ENCODE assay signal across 1 cellular context in the genomic region with DNA sequence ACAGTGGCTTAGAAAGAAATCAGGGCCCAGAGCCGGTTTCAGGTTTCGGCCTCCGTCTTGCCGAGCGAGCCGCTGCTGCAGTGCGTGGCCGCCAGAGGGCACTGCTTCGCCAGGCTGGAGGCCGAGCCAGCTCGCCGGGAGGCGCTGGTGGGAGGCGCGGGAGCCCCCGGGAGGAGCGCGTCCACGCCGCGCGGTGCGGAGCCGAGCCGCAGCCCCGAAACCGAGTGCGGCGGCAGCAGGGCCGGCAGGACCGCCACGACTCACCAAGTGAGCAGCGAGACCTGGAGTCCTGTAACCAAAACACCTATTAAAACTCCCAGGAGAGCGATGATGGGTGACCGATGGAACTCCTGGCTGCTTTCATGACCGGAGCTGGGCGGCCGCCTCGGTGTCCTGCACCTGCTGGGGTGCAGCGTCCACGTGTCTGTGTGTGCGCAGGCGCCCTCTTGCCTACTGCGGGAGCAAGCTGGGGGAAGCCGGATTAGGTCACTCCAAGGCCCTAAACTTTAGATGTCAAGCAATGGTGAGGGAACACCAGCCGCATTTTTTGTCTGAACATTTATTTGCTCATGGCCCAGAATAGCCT.
TF ChIP-seq lines count a peak whose summit lies in the region.

No MANE protein-coding gene starts in this region.

TF ChIP-seq in GM12878, 131 proteins besides CTCF, POLR2A, EP300 and RAD21 (continued from another document):
- TF ChIP-seq, protein P1, sequence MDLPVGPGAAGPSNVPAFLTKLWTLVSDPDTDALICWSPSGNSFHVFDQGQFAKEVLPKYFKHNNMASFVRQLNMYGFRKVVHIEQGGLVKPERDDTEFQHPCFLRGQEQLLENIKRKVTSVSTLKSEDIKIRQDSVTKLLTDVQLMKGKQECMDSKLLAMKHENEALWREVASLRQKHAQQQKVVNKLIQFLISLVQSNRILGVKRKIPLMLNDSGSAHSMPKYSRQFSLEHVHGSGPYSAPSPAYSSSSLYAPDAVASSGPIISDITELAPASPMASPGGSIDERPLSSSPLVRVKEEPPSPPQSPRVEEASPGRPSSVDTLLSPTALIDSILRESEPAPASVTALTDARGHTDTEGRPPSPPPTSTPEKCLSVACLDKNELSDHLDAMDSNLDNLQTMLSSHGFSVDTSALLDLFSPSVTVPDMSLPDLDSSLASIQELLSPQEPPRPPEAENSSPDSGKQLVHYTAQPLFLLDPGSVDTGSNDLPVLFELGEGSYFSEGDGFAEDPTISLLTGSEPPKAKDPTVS (IDR thresholded peaks at IDR 0.05; ENCODE audit: low read depth, low read length) = no peak
- TF ChIP-seq, protein P2, sequence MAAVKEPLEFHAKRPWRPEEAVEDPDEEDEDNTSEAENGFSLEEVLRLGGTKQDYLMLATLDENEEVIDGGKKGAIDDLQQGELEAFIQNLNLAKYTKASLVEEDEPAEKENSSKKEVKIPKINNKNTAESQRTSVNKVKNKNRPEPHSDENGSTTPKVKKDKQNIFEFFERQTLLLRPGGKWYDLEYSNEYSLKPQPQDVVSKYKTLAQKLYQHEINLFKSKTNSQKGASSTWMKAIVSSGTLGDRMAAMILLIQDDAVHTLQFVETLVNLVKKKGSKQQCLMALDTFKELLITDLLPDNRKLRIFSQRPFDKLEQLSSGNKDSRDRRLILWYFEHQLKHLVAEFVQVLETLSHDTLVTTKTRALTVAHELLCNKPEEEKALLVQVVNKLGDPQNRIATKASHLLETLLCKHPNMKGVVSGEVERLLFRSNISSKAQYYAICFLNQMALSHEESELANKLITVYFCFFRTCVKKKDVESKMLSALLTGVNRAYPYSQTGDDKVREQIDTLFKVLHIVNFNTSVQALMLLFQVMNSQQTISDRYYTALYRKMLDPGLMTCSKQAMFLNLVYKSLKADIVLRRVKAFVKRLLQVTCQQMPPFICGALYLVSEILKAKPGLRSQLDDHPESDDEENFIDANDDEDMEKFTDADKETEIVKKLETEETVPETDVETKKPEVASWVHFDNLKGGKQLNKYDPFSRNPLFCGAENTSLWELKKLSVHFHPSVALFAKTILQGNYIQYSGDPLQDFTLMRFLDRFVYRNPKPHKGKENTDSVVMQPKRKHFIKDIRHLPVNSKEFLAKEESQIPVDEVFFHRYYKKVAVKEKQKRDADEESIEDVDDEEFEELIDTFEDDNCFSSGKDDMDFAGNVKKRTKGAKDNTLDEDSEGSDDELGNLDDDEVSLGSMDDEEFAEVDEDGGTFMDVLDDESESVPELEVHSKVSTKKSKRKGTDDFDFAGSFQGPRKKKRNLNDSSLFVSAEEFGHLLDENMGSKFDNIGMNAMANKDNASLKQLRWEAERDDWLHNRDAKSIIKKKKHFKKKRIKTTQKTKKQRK (IDR thresholded peaks at IDR 0.05; ENCODE audit: low read depth, low read length) = no peak
- no peak for TF ChIP-seq PAX8 (IDR thresholded peaks at IDR 0.05)
- TF ChIP-seq, protein P3, sequence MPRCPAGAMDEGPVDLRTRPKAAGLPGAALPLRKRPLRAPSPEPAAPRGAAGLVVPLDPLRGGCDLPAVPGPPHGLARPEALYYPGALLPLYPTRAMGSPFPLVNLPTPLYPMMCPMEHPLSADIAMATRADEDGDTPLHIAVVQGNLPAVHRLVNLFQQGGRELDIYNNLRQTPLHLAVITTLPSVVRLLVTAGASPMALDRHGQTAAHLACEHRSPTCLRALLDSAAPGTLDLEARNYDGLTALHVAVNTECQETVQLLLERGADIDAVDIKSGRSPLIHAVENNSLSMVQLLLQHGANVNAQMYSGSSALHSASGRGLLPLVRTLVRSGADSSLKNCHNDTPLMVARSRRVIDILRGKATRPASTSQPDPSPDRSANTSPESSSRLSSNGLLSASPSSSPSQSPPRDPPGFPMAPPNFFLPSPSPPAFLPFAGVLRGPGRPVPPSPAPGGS (IDR thresholded peaks at IDR 0.05; ENCODE audit: borderline replicate concordance, insufficient read depth, low read depth, low read length, poor library complexity, severe bottlenecking) = no peak
- TF ChIP-seq STAT1 (conservative IDR thresholded peaks at IDR 0.05) = no peak
- no peak for TF ChIP-seq EZH2 (IDR thresholded peaks at IDR 0.05; ENCODE audit: borderline replicate concordance, control insufficient read depth, low read depth, low read length)
- TF ChIP-seq ZNF207 (IDR thresholded peaks at IDR 0.05; ENCODE audit: borderline replicate concordance) = peak; percentile 71; the same call in 1 of the 2 replicates
- no peak for TF ChIP-seq KDM1A (IDR thresholded peaks at IDR 0.05; ENCODE audit: borderline replicate concordance)
